In genomic region chr16:78434401-78434800, GRCh38 we compare ENCODE assay signal across 18 cellular contexts.
DNase-seq lines count a peak whose midpoint lies in the region; TF ChIP-seq lines count a peak whose summit lies in the region.
"Had no signal": no experiment of that assay in that cellular context is flagged by ENCODE, and none has a peak within 500 bp of the region (broad histone marks: within the 10 kb centered on the region; RNA-seq: fewer than 3 reads in every experiment).

No MANE protein-coding gene starts in this region.

- no peak for TF ChIP-seq EP300 in tibial nerve (IDR thresholded peaks at IDR 0.05)

- H3K4me3 ChIP-seq in thyroid gland (replicated peaks in 1 of 3): no peak overlapping the region
- no peak overlapping the region for H3K4me3 ChIP-seq in tibial nerve
- H3K4me3 ChIP-seq: A549 had no signal

- peaks cover 20 to 26% of the 10 kb centered on the region in 2 donors for H3K4me1 ChIP-seq in thyroid gland
- H3K4me1 ChIP-seq in tibial nerve: no peaks in the 10 kb centered on the region
- H3K4me1 ChIP-seq: A549, Caco-2 had no signal

- TF ChIP-seq CTCF in thyroid gland (IDR thresholded peaks at IDR 0.05) (no peak), tibial nerve (IDR thresholded peaks at IDR 0.05) (no peak)

- WGBS in thyroid gland, 2 donors: 39 to 49% methylated on average over 4 of the region's 4 CpGs
- 97 to 98% methylated on average over 4 of the region's 4 CpGs for WGBS in tibial nerve, 2 donors

- TF ChIP-seq POLR2A in thyroid gland (IDR thresholded peaks at IDR 0.05): no peak
- TF ChIP-seq POLR2A in tibial nerve (IDR thresholded peaks at IDR 0.05): no peak

- DNase-seq in Daoy (ENCODE audit: low read depth): peak; percentile 2
- DNase-seq in ecto neural progenitor cell (ENCODE audit: low spot score): peak; percentile 1
- peak; percentile 90 for DNase-seq in kidney glomerular epithelial cell (lab: John Stamatoyannopoulos, UW)
- DNase-seq in thyroid gland: peak; percentile 50 to 62
- DNase-seq in SHP77 treated with DMSO at 0.1 percent for 48 hours (lab: John Stamatoyannopoulos, UW): no peak
- DNase-seq in DMS53 treated with DMSO at 0.1 percent for 48 hours (lab: John Stamatoyannopoulos, UW; ENCODE audit: unreplicated experiment): no peak
- no peak for DNase-seq in tibial nerve (ENCODE audit: low spot score in 2 of 2)
- DNase-seq: AML-193; Caco-2; CD4-positive, alpha-beta T cell; DMS79; GF-D8; GOT3; H7; HFFc6 had no signal

- H3K27ac ChIP-seq in thyroid gland (peak overlapping the region in 1 of 3 donors; percentile 30), tibial nerve (no peak overlapping the region)
- H3K27ac ChIP-seq: 22Rv1, A549, C4-2B had no signal

- H3K9me3 ChIP-seq in thyroid gland: no peaks in the 10 kb centered on the region
- H3K9me3 ChIP-seq in tibial nerve: no peaks in the 10 kb centered on the region
- H3K9me3 ChIP-seq: A549, Caco-2 had no signal

- intact Hi-C loops in thyroid gland (cut with DNase I): no loop called here

- H3K36me3 ChIP-seq in thyroid gland: no peaks in the 10 kb centered on the region
- H3K36me3 ChIP-seq in tibial nerve: peaks cover 0 to 25% (median 0%) of the 10 kb centered on the region in 3 donors

- H3K27me3 ChIP-seq in thyroid gland (no peaks in the 10 kb centered on the region), tibial nerve (no peaks in the 10 kb centered on the region)

Comparison
In these comparisons a context has a peak if more than half of its experiments do, and no peak if none do; other contexts are left out.
1. DNase-seq: peak in Daoy (single experiment), ecto neural progenitor cell (single experiment), kidney glomerular epithelial cell (single experiment) and thyroid gland (2 of 2); none in SHP77 treated with DMSO at 0.1 percent for 48 hours (single experiment), DMS53 treated with DMSO at 0.1 percent for 48 hours (single experiment) and tibial nerve (0 of 2).